ENCODE assay signal across 32 cellular contexts in the genomic region with DNA sequence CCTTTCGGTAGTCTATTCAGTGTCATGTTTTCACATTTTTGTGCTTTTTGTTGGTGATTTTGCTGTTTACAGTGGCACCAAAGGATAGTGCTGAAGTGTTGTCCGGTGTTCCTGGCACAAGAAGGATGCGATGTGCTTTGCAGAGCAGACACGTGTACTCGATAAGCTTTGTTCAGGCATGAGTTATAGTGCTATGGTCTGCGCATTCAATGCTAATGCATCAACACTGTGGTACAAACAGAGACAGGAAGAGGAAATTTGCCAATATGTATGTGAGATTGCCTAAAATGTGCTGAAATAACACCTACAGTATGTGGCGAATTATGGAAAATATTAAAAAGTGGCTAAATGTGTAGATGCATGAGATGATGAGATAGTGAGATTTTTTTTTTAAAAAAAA.
"Had no signal": no experiment of that assay in that cellular context is flagged by ENCODE, and none has a peak within 500 bp of the region (broad histone marks: within the 10 kb centered on the region; RNA-seq: fewer than 3 reads in every experiment).

No MANE protein-coding gene starts in this region.

- H3K27me3 ChIP-seq: brain microvascular endothelial cell had no signal

- FAIRE-seq: astrocyte, bronchial epithelial cell, frontal cortex had no signal

- H3K27ac ChIP-seq: brain microvascular endothelial cell, WERI-Rb-1 had no signal

- DNase-seq: activated B cell treated with CpG ODN at 0.5 μM for 24 hours; activated CD4-positive, alpha-beta T cell treated with anti-CD3 and anti-CD28 coated beads for 48 hours; activated CD4-positive, alpha-beta T cell treated with anti-CD3 and anti-CD28 coated beads, Interleukin-2, amount 50 U/mL, for 1 hour; activated CD4-positive, alpha-beta T cell treated with anti-CD3 and anti-CD28 coated beads, Interleukin-2, amount 50 U/mL, for 48 hours; activated CD8-positive, alpha-beta memory T cell treated with anti-CD3 and anti-CD28 coated beads, Interleukin-2, amount 10 ng/mL, durations not matched to agents 7 days and 5 days; activated CD8-positive, alpha-beta memory T cell treated with anti-CD3 and anti-CD28 coated beads, Interleukin-2, amount 50 U/mL, for 4 hours; activated CD8-positive, alpha-beta T cell treated with anti-CD3 and anti-CD28 coated beads for 36 hours; activated effector memory CD4-positive, alpha-beta T cell treated with anti-CD3 and anti-CD28 coated beads, Interleukin-2, amount 50 U/mL, for 16 hours; activated naive CD4-positive, alpha-beta T cell treated with anti-CD3 and anti-CD28 coated beads, Interleukin-2, amount 10 ng/mL, durations not matched to agents 7 days and 5 days; activated T-cell treated with anti-CD3 and anti-CD28 coated beads, Interleukin-2, amount 50 U/mL, for 1 hour; activated T-cell treated with anti-CD3 and anti-CD28 coated beads, Interleukin-2, amount 50 U/mL, for 48 hours; amniotic stem cell; anterior cingulate cortex; brain microvascular endothelial cell; cortex of kidney; dermis blood vessel endothelial cell; effector memory CD4-positive, alpha-beta T cell; endodermal cell; foreskin fibroblast; head of caudate nucleus; T-cell; T1000; WERI-Rb-1 had no signal

- H3K27ac Mint-ChIP-seq: activated B cell treated with CpG ODN at 0.5 μM for 24 hours; activated CD8-positive, alpha-beta memory T cell treated with anti-CD3 and anti-CD28 coated beads, Interleukin-2, amount 10 ng/mL, durations not matched to agents 7 days and 5 days; activated CD8-positive, alpha-beta T cell treated with anti-CD3 and anti-CD28 coated beads for 36 hours; activated naive CD4-positive, alpha-beta T cell treated with anti-CD3 and anti-CD28 coated beads, Interleukin-2, amount 10 ng/mL, durations not matched to agents 7 days and 5 days; activated naive CD8-positive, alpha-beta T cell; activated T-helper 1 cell treated with anti-CD3 and anti-CD28 coated beads, Interleukin-12 subunit alpha, Interleukin-12 subunit beta, Interleukin-2, Interleukin-4 antibody, amounts not matched to agents 30 ng/mL and 10 ng/mL and 1 ng/mL, durations not matched to agents 14 hours and 24 hours and 36 hours; activated T-helper 2 cell treated with anti-CD3 and anti-CD28 coated beads, Interferon-gamma antibody, Interleukin-2, Interleukin-4, amounts not matched to agents 10 μg/mL and 5 μg/mL and 100 μg/mL, durations not matched to agents 14 hours and 24 hours and 36 hours; endodermal cell; T-cell; T-helper 1 cell treated with Interleukin-12 subunit alpha and Interleukin-12 subunit beta and Interleukin-4 antibody, amounts not matched to agents 30 μg/mL and 1 μg/mL, for 36 hours; T-helper 2 cell treated with Interferon-gamma antibody and Interleukin-4, amounts not matched to agents 5 μg/mL and 100 μg/mL, for 36 hours had no signal

- H3K27me3 Mint-ChIP-seq: activated B cell treated with CpG ODN at 0.5 μM for 24 hours; activated CD8-positive, alpha-beta memory T cell treated with anti-CD3 and anti-CD28 coated beads, Interleukin-2, amount 10 ng/mL, durations not matched to agents 7 days and 5 days; activated CD8-positive, alpha-beta T cell treated with anti-CD3 and anti-CD28 coated beads for 36 hours; activated naive CD4-positive, alpha-beta T cell treated with anti-CD3 and anti-CD28 coated beads, Interleukin-2, amount 10 ng/mL, durations not matched to agents 7 days and 5 days; activated naive CD8-positive, alpha-beta T cell; central memory CD8-positive, alpha-beta T cell; T-cell had no signal

- H3K4me1 Mint-ChIP-seq: activated B cell treated with CpG ODN at 0.5 μM for 24 hours; activated CD8-positive, alpha-beta memory T cell treated with anti-CD3 and anti-CD28 coated beads, Interleukin-2, amount 10 ng/mL, durations not matched to agents 7 days and 5 days; activated naive CD4-positive, alpha-beta T cell treated with anti-CD3 and anti-CD28 coated beads, Interleukin-2, amount 10 ng/mL, durations not matched to agents 7 days and 5 days; endodermal cell had no signal

- H3K36me3 ChIP-seq: brain microvascular endothelial cell, WERI-Rb-1 had no signal

- H3K36me3 Mint-ChIP-seq: activated naive CD4-positive, alpha-beta T cell treated with anti-CD3 and anti-CD28 coated beads, Interleukin-2, amount 10 ng/mL, durations not matched to agents 7 days and 5 days; T-cell had no signal

- H3K4me3 Mint-ChIP-seq: activated B cell treated with CpG ODN at 0.5 μM for 24 hours; activated CD8-positive, alpha-beta memory T cell treated with anti-CD3 and anti-CD28 coated beads, Interleukin-2, amount 10 ng/mL, durations not matched to agents 7 days and 5 days; activated CD8-positive, alpha-beta T cell treated with anti-CD3 and anti-CD28 coated beads for 36 hours; activated naive CD4-positive, alpha-beta T cell treated with anti-CD3 and anti-CD28 coated beads, Interleukin-2, amount 10 ng/mL, durations not matched to agents 7 days and 5 days; activated naive CD8-positive, alpha-beta T cell; activated T-helper 1 cell treated with anti-CD3 and anti-CD28 coated beads, Interleukin-12 subunit alpha, Interleukin-12 subunit beta, Interleukin-2, Interleukin-4 antibody, amounts not matched to agents 30 ng/mL and 10 ng/mL and 1 ng/mL, durations not matched to agents 14 hours and 24 hours and 36 hours; central memory CD8-positive, alpha-beta T cell; endodermal cell; T-cell; T-helper 1 cell treated with Interleukin-12 subunit alpha and Interleukin-12 subunit beta and Interleukin-4 antibody, amounts not matched to agents 30 μg/mL and 1 μg/mL, for 36 hours; T-helper 2 cell treated with Interferon-gamma antibody and Interleukin-4, amounts not matched to agents 5 μg/mL and 100 μg/mL, for 36 hours had no signal

- H3K9me3 Mint-ChIP-seq: activated B cell treated with CpG ODN at 0.5 μM for 24 hours; activated T-helper 1 cell treated with anti-CD3 and anti-CD28 coated beads, Interleukin-12 subunit alpha, Interleukin-12 subunit beta, Interleukin-2, Interleukin-4 antibody, amounts not matched to agents 30 ng/mL and 10 ng/mL and 1 ng/mL, durations not matched to agents 14 hours and 24 hours and 36 hours; central memory CD8-positive, alpha-beta T cell; T-helper 1 cell treated with Interleukin-12 subunit alpha and Interleukin-12 subunit beta and Interleukin-4 antibody, amounts not matched to agents 30 μg/mL and 1 μg/mL, for 36 hours; T-helper 2 cell treated with Interferon-gamma antibody and Interleukin-4, amounts not matched to agents 5 μg/mL and 100 μg/mL, for 36 hours had no signal
